Comparison of ENCODE assay signal across 9 cellular contexts in the genomic region with DNA sequence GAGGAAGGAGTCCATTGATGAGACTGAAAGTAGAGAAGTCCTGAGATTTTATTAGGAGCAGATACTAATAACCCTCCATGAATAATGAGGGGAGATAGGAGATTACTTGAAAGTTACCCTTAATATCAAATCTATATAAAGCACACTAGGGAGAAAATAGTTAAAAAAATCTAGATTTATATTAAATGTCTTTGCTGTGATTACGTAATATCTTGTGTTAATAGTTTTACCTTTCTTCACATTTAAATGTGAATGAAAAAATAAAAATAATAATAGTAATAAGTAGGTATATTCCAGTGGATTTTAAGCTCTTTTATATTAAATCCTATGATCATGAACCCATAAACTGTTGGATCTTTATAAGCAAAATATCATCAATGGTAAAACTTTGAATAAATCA.
"Had no signal": no experiment of that assay in that cellular context is flagged by ENCODE, and none has a peak within 500 bp of the region (broad histone marks: within the 10 kb centered on the region; RNA-seq: fewer than 3 reads in every experiment).

No MANE protein-coding gene starts in this region.

- H3K4me3 ChIP-seq: GM23248 had no signal

- DNase-seq: GM23248, GOT3, H9, HCEC 1CT, Karpas-422, KBM-7 had no signal

- H3K9ac ChIP-seq: GM23248, KMS-11 had no signal

- FAIRE-seq: H54, HTR-8/SVneo had no signal

- H2AFZ ChIP-seq: GM23248 had no signal

- H3K4me2 ChIP-seq: KMS-11 had no signal

- H3K27ac ChIP-seq: GM23248, KMS-11 had no signal
